ENCODE assay signal across 9 cellular contexts in the genomic region with DNA sequence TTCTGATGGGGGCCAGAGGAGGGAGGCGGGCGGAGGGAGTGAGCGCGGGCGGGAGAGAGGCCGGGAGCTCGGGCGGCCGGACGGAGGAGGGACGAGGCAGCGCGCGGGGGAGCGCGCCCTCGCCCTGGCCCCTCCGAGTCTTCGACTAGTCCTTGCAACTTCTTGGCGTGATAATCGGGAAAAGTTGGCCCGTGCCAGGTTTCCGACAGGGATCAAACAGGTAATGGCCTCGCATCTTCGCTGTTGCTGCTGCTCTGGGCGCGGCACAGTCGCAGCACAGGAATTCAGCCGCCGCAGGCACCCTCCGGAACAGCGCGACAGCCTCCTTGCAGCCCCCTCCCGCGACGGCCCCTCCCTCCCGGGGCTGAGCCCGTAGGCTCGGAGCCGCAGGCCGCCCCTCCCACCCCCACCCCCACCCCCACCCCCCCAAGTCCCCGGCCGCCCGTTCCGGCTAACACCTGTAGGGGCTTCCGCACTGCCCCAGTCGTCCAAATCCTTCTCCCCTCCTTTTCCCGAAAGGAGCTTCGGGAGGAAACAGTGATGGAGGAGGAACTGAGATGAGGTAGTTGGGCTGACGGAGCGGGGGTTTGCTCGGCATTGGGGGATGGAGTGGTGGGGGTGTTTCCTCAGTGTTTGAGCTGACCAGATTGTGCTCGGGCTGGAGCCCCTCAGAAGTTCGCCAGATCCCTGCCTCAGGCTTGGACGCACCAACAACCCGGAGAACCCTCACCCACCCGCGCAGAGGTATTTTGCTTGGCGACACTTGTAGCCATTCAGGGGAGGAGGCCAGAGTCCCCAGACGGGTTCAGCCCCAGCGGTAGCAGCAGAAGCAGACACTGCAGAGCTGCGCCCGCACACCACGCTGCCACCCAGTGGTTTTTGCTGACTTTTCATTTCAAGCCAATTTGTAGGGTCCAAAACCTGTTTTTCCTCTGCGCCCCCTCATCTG. TPM values are rescaled to one million over a fixed set of nuclear protein-coding genes. Genes with fewer than 3 reads are reported as not detected.
A peak's percentile ranks its signal among the peaks of the same experiment; 100 is the strongest.
DNase-seq lines count a peak whose midpoint lies in the region; ATAC-seq and TF ChIP-seq lines count a peak whose summit lies in the region.
"Had no signal": no experiment of that assay in that cellular context is flagged by ENCODE, and none has a peak within 500 bp of the region (broad histone marks: within the 10 kb centered on the region; RNA-seq: fewer than 3 reads in every experiment).

FGF13 (minus strand) TSS at position 319 of the 949 bp plus-strand sequence. CDS start 714 bp downstream, outside the sequence.

- WGBS in GM23248 (ENCODE audit: low coverage in 1 of 2, low lambda C conversion rate in 2 of 2, missing lambda C conversion rate in 2 of 2), 2 experiments = 2 to 5% methylated on average over 4 to 16 of the region's 65 CpGs
- WGBS in psoas muscle, 3 donors = 1 to 21% (median 1%) methylated on average over 18 to 57 of the region's 65 CpGs

- peak; percentile 44 for DNase-seq in GM23248
- peak; percentile 42 to 56 for DNase-seq in SJCRH30
- peak; percentile 25 for DNase-seq in left cardiac atrium
- DNase-seq in psoas muscle = peak; percentile 17 to 49
- DNase-seq in activated CD4-positive, CD25-positive, alpha-beta regulatory T cell (lab: John Stamatoyannopoulos, UW) = no peak
- DNase-seq in GOT3 (lab: John Stamatoyannopoulos, UW) = no peak
- no peak for DNase-seq in NCI-H2107 (lab: John Stamatoyannopoulos, UW)
- DNase-seq in stimulated activated CD4-positive, alpha-beta T cell treated with anti-CD3 and anti-CD28 coated beads, Interleukin-12 subunit alpha, Interleukin-12 subunit beta, amount 100 ng/mL, for 4 hours = no peak

- peak within 1 kb of the TSS; percentile 76 for H2AFZ ChIP-seq in GM23248

- no peaks in the 10 kb centered on the region for H3K4me1 ChIP-seq in GM23248 (ENCODE audit: insufficient read depth)
- no peaks in the 10 kb centered on the region for H3K4me1 ChIP-seq in SJCRH30
- no peaks in the 10 kb centered on the region for H3K4me1 ChIP-seq in psoas muscle

- intact Hi-C loops in left cardiac atrium (cut with DNase I) (no loop called here), psoas muscle (cut with DNase I) (no loop called here)

- no peaks in the 10 kb centered on the region for H3K79me2 ChIP-seq in GM23248 (ENCODE audit: insufficient read depth)

- H3K4me2 ChIP-seq in GM23248 (ENCODE audit: unreplicated experiment) = peak within 1 kb of the TSS; percentile 89

- in situ Hi-C loops in GM23248 (cut with MboI) = no loop called here

- H3K4me3 ChIP-seq in GM23248 = peak within 1 kb of the TSS; percentile 70
- H3K4me3 ChIP-seq in SJCRH30 = peak within 1 kb of the TSS; percentile 56
- H3K4me3 ChIP-seq in psoas muscle = peak within 1 kb of the TSS; percentile 58

- H3K27ac ChIP-seq in GM23248 (no peak within 1 kb of the TSS), SJCRH30 (no peak within 1 kb of the TSS), psoas muscle (no peak within 1 kb of the TSS)

- H3F3A ChIP-seq in GM23248 (ENCODE audit: insufficient read depth) = no peaks in the 10 kb centered on the region

- no peaks in the 10 kb centered on the region for H3K9me2 ChIP-seq in GM23248 (ENCODE audit: insufficient read depth)

- H3K9me3 ChIP-seq in GM23248 (ENCODE audit: low read depth) = no peaks in the 10 kb centered on the region
- H3K9me3 ChIP-seq in SJCRH30 (replicated peaks) = no peaks in the 10 kb centered on the region
- no peaks in the 10 kb centered on the region for H3K9me3 ChIP-seq in psoas muscle

- ATAC-seq in left cardiac atrium (peak; percentile 75 to 88), psoas muscle (peak; percentile 59 to 88 (median 80))

- H3K27me3 ChIP-seq in GM23248 (replicated peaks; ENCODE audit: insufficient read depth) = no peaks in the 10 kb centered on the region
- no peaks in the 10 kb centered on the region for H3K27me3 ChIP-seq in SJCRH30
- H3K27me3 ChIP-seq in psoas muscle (ENCODE audit: insufficient read depth in 3 of 3, low read length in 2 of 3) = peaks cover 0 to 25% (median 0%) of the 10 kb centered on the region in 3 donors

- no peak within 1 kb of the TSS for H3K9ac ChIP-seq in GM23248

- H3K36me3 ChIP-seq in GM23248 (ENCODE audit: low read depth) (no peaks in the 10 kb centered on the region), SJCRH30 (no peaks in the 10 kb centered on the region), psoas muscle (ENCODE audit: insufficient read depth in 1 of 2, low read depth in 1 of 2) (no peaks in the 10 kb centered on the region)

- H4K20me1 ChIP-seq in GM23248 (ENCODE audit: insufficient read depth) = no peaks in the 10 kb centered on the region

- TF ChIP-seq CTCF in psoas muscle (IDR thresholded peaks at IDR 0.05) = peak; percentile 22

RNA-seq across cellular contexts. Expression of gene FGF13, which starts in this region (rescaled TPM):
- total RNA-seq in GM23248 (2014; rRNA removed; shearing (Covaris generic)) = 4.6 and 9.0 TPM in 2 replicates
- 4.5 and 5.7 TPM in 2 replicates for polyA plus RNA-seq in GM23248 (2016; fragmentation: Nextera tagmentation; extraction: Ambion mirVana)
- total RNA-seq in SJCRH30 (2014; rRNA removed; shearing (Covaris generic)) = 55.6 and 59.0 TPM in 2 replicates
- 1 to 10 TPM; 2.4 to 4.3 TPM for total RNA-seq in left cardiac atrium
- 10 to 100 TPM; 28.1 to 43.5 (median 34.9) TPM for total RNA-seq in psoas muscle
- polyA plus RNA-seq in psoas muscle = 10 to 100 TPM; 10.9 to 54.0 (median 15.6) TPM
- total RNA-seq: fibroblast of villous mesenchyme had no signal

Comparison
In these comparisons a context has a peak if more than half of its experiments do, and no peak if none do; other contexts are left out.
1. DNase-seq: peak in GM23248 (single experiment), SJCRH30 (2 of 2), left cardiac atrium (single experiment) and psoas muscle (2 of 2); none in activated CD4-positive, CD25-positive, alpha-beta regulatory T cell (0 of 4), GOT3 (single experiment), NCI-H2107 (single experiment) and stimulated activated CD4-positive, alpha-beta T cell treated with anti-CD3 and anti-CD28 coated beads, Interleukin-12 subunit alpha, Interleukin-12 subunit beta, amount 100 ng/mL, for 4 hours (single experiment).
2. Peak in every context shown above with its lines, with median percentiles within 50 percentile points of each other: H3K4me3 ChIP-seq.